Comparison of ENCODE assay signal across 9 cellular contexts in genomic region chrX:112642349-112642748, GRCh38. TPM values are rescaled to one million over a fixed set of nuclear protein-coding genes. Genes with fewer than 3 reads are reported as not detected.
A peak's percentile ranks its signal among the peaks of the same experiment; 100 is the strongest.
DNase-seq lines count a peak whose midpoint lies in the region; ATAC-seq, FAIRE-seq and TF ChIP-seq lines count a peak whose summit lies in the region.
"Had no signal": no experiment of that assay in that cellular context is flagged by ENCODE, and none has a peak within 500 bp of the region (broad histone marks: within the 10 kb centered on the region; RNA-seq: fewer than 3 reads in every experiment).

No MANE protein-coding gene starts in this region.

- TF ChIP-seq CTCF in CD14-positive monocyte (IDR thresholded peaks at IDR 0.05) (peak; percentile 41), LNCAP (IDR thresholded peaks at IDR 0.05) (peak; percentile 51)

- peaks cover 1 to 7% (median 1%) of the 10 kb centered on the region in 3 donors for H3K27me3 Mint-ChIP-seq in CD14-positive monocyte (ENCODE audit: low read depth in 3 of 3)

- DNase-seq in CD14-positive monocyte (ENCODE audit: low spot score) (no peak), RPMI8226 (peak; percentile 51), caudate nucleus (lab: John Stamatoyannopoulos, UW) (peak in 34 of 61 donors; percentile 0 to 60 (median 7))
- peak; percentile 4 for DNase-seq in stimulated activated CD4-positive, alpha-beta T cell treated with anti-CD3 and anti-CD28 coated beads, Interleukin-4, amount 100 ng/mL, for 1 hour
- DNase-seq in stimulated activated naive CD4-positive, alpha-beta T cell treated with Interleukin-2 at 50 U/mL for 16 hours (lab: John Stamatoyannopoulos, UW) = no peak

- intact Hi-C loops in CD14-positive monocyte (cut with micrococcal nuclease) = no loop called here

- H3K9me3 Mint-ChIP-seq in CD14-positive monocyte = peaks cover 0 to 3% (median 0%) of the 10 kb centered on the region in 7 donors
- H3K9me3 Mint-ChIP-seq: IgD-negative memory B cell had no signal

- no peak overlapping the region for H3K27ac ChIP-seq in caudate nucleus (ENCODE audit: low read depth, low read length)

- no peaks in the 10 kb centered on the region for H3K36me3 Mint-ChIP-seq in CD14-positive monocyte
- H3K36me3 Mint-ChIP-seq: IgD-negative memory B cell had no signal

- peak; percentile 39 for ATAC-seq in GM18519 (IDR thresholded peaks at IDR 0.05; ENCODE audit: low FRiP score, unreplicated experiment)

- H3K4me3 Mint-ChIP-seq in CD14-positive monocyte = no peak overlapping the region
- H3K4me3 Mint-ChIP-seq: IgD-negative memory B cell had no signal

- no peak overlapping the region for H3K27ac Mint-ChIP-seq in CD14-positive monocyte
- H3K27ac Mint-ChIP-seq: IgD-negative memory B cell had no signal

- FAIRE-seq in islet of Langerhans (lab: Jason Lieb, UNC) = peak; percentile 89

- H3K4me1 Mint-ChIP-seq in CD14-positive monocyte = no peaks in the 10 kb centered on the region

RNA-seq across cellular contexts. Expression of gene LHFPL1, which starts 37.4 kb away (rescaled TPM):
- not detected for polyA plus RNA-seq in CD14-positive monocyte

Comparison
In these comparisons a context has a peak if more than half of its experiments do, and no peak if none do; other contexts are left out.
1. DNase-seq: peak in RPMI8226 (single experiment), caudate nucleus (34 of 61) and stimulated activated CD4-positive, alpha-beta T cell treated with anti-CD3 and anti-CD28 coated beads, Interleukin-4, amount 100 ng/mL, for 1 hour (single experiment); none in CD14-positive monocyte (single experiment) and stimulated activated naive CD4-positive, alpha-beta T cell treated with Interleukin-2 at 50 U/mL for 16 hours (single experiment).